Comparison of ENCODE assay signal across 1 cellular context in genomic region chr16:14119799-14120198, GRCh38.
TF ChIP-seq lines count a peak whose summit lies in the region.

No MANE protein-coding gene starts in this region.

TF ChIP-seq in HepG2, 621 proteins besides CTCF, POLR2A, EP300 and RAD21:
- TF ChIP-seq ZNF850 (CRISPR knock-in tag; conservative IDR thresholded peaks at IDR 0.05) (no peak), ZNF513 (CRISPR knock-in tag; conservative IDR thresholded peaks at IDR 0.05) (0 out of 2 replicates have a peak, but pooled peaks have one; percentile 56), RNF2 (conservative IDR thresholded peaks at IDR 0.05; ENCODE audit: low read depth) (no peak), ZSCAN22 (CRISPR knock-in tag; IDR thresholded peaks at IDR 0.05) (no peak), MAFG (CRISPR knock-in tag; IDR thresholded peaks at IDR 0.05) (no peak)
TF ChIP-seq in HepG2: peak in this region for 1.
